ENCODE assay signal across 13 cellular contexts in the genomic region with DNA sequence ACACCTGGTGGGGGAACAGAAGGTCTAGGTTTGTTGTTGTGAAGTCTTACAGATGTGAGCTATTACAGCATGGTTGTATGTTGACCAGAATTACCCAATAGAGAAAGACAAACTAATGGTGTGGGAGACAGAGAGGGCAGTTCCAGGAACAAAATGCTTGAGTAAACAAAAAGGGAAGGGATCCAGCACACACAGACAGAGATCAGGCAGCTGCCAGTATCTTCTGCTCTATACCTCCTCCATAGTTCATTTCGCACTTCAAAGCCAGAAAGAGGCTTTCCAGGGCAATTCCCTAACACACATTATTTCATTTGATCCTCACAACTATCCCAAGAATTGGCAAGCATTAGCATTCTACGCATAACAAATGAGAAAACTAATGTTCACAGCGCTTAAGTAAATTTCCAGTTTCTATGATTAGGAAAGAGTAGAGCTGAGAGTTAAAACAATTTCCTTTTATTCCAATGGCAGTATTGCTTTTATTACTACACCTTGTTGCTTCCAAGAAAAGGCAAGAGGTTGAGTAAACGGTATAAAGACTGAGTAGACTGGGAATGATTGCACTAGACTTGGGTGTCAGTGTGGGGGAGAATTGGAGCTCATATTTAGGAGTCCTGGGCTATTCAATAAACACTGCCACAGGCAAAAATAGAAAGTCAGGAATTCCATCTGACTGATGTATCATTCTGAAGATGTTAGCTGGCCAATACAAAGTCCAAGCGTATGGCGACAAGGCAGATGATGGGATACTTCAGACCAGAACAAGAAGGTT. TPM values are rescaled to one million over a fixed set of nuclear protein-coding genes. Genes with fewer than 3 reads are reported as not detected.
DNase-seq lines count a peak whose midpoint lies in the region; ATAC-seq and TF ChIP-seq lines count a peak whose summit lies in the region.
"Had no signal": no experiment of that assay in that cellular context is flagged by ENCODE, and none has a peak within 500 bp of the region (broad histone marks: within the 10 kb centered on the region; RNA-seq: fewer than 3 reads in every experiment).

No MANE protein-coding gene starts in this region.

- 58% methylated on average over 6 of the region's 6 CpGs for WGBS in urinary bladder

- ATAC-seq in stimulated activated effector memory CD8-positive, alpha-beta T cell treated with anti-CD3 and anti-CD28 coated beads, Interleukin-12 subunit alpha, Interleukin-12 subunit beta, amount 100 ng/mL, for 72 hours, result no peak
- no peak for ATAC-seq in GM21825 (IDR thresholded peaks at IDR 0.05; ENCODE audit: unreplicated experiment)
- ATAC-seq: PC-3 had no signal

- peaks cover 1% of the 10 kb centered on the region for H3K4me1 ChIP-seq in urinary bladder (ENCODE audit: insufficient read depth)

- H3K27ac ChIP-seq in VCaP (peak overlapping the region; percentile 46), urinary bladder (ENCODE audit: low read depth) (peak overlapping the region; percentile 56)
- H3K27ac ChIP-seq: dorsolateral prefrontal cortex, WERI-Rb-1 had no signal

- H3K4me3 Mint-ChIP-seq in stimulated activated effector memory CD8-positive, alpha-beta T cell treated with anti-CD3 and anti-CD28 coated beads, Interleukin-12 subunit alpha, Interleukin-12 subunit beta, amount 100 ng/mL, for 72 hours, result no peak overlapping the region
- H3K4me3 Mint-ChIP-seq: immature natural killer cell had no signal

- no peaks in the 10 kb centered on the region for H3K36me3 Mint-ChIP-seq in stimulated activated effector memory CD8-positive, alpha-beta T cell treated with anti-CD3 and anti-CD28 coated beads, Interleukin-12 subunit alpha, Interleukin-12 subunit beta, amount 100 ng/mL, for 72 hours

- no peak overlapping the region for H3K27ac Mint-ChIP-seq in stimulated activated effector memory CD8-positive, alpha-beta T cell treated with anti-CD3 and anti-CD28 coated beads, Interleukin-12 subunit alpha, Interleukin-12 subunit beta, amount 100 ng/mL, for 72 hours
- H3K27ac Mint-ChIP-seq: immature natural killer cell, progenitor cell of endocrine pancreas had no signal

- peak; percentile 29 for DNase-seq in NCI-H748 (lab: John Stamatoyannopoulos, UW; ENCODE audit: unreplicated experiment)
- no peak for DNase-seq in NCI-H748 treated with DMSO at 0.1 percent for 48 hours (lab: John Stamatoyannopoulos, UW)
- peak; percentile 46 for DNase-seq in left kidney (ENCODE audit: low read depth, low spot score)
- DNase-seq in NCI-H2171 (lab: John Stamatoyannopoulos, UW), result no peak
- DNase-seq in stimulated activated effector memory CD8-positive, alpha-beta T cell treated with anti-CD3 and anti-CD28 coated beads, Interleukin-12 subunit alpha, Interleukin-12 subunit beta, amount 100 ng/mL, for 72 hours (ENCODE audit: low spot score in 2 of 2), result no peak
- DNase-seq: dorsolateral prefrontal cortex, immature natural killer cell, PC-3, WERI-Rb-1 had no signal

- TF ChIP-seq CTCF in VCaP (conservative IDR thresholded peaks at IDR 0.05), result no peak

- no peaks in the 10 kb centered on the region for H3K36me3 ChIP-seq in urinary bladder (ENCODE audit: insufficient read depth)
- H3K36me3 ChIP-seq: WERI-Rb-1 had no signal

- peaks cover 5% of the 10 kb centered on the region for H3K4me1 Mint-ChIP-seq in stimulated activated effector memory CD8-positive, alpha-beta T cell treated with anti-CD3 and anti-CD28 coated beads, Interleukin-12 subunit alpha, Interleukin-12 subunit beta, amount 100 ng/mL, for 72 hours
- H3K4me1 Mint-ChIP-seq: immature natural killer cell had no signal

- H3K9me3 Mint-ChIP-seq in stimulated activated effector memory CD8-positive, alpha-beta T cell treated with anti-CD3 and anti-CD28 coated beads, Interleukin-12 subunit alpha, Interleukin-12 subunit beta, amount 100 ng/mL, for 72 hours, result no peaks in the 10 kb centered on the region

- no peak overlapping the region for H3K4me3 ChIP-seq in urinary bladder (ENCODE audit: low read depth, low read length)
- H3K4me3 ChIP-seq: dorsolateral prefrontal cortex had no signal

RNA-seq across cellular contexts. Expression of a gene that starts 39.7 kb away (rescaled TPM):
- total RNA-seq in urinary bladder, result 175 TPM
- polyA plus RNA-seq in urinary bladder, result 29.7 TPM

Comparison
In these comparisons a context has a peak if more than half of its experiments do, and no peak if none do; other contexts are left out.
1. DNase-seq: peak in NCI-H748 (single experiment) and left kidney (single experiment); none in NCI-H748 treated with DMSO at 0.1 percent for 48 hours (single experiment), NCI-H2171 (single experiment) and stimulated activated effector memory CD8-positive, alpha-beta T cell treated with anti-CD3 and anti-CD28 coated beads, Interleukin-12 subunit alpha, Interleukin-12 subunit beta, amount 100 ng/mL, for 72 hours (0 of 2).